Comparison of ENCODE assay signal across 8 cellular contexts in genomic region chr3:37945803-37946530, GRCh38. TPM values are rescaled to one million over a fixed set of nuclear protein-coding genes. Genes with fewer than 3 reads are reported as not detected.
DNase-seq lines count a peak whose midpoint lies in the region; ATAC-seq and TF ChIP-seq lines count a peak whose summit lies in the region.

No MANE protein-coding gene starts in this region.

- no peak overlapping the region for H3K27ac Mint-ChIP-seq in CD8-positive, alpha-beta T cell
- no peak overlapping the region for H3K27ac Mint-ChIP-seq in activated naive CD4-positive, alpha-beta T cell treated with anti-CD3 and anti-CD28 coated beads, Interleukin-2, amount 10 ng/mL, durations not matched to agents 7 days and 5 days

- WGBS in thyroid gland, 2 donors = 32 to 35% methylated on average over 8 of the region's 8 CpGs

- no peaks in the 10 kb centered on the region for H3K27me3 Mint-ChIP-seq in CD8-positive, alpha-beta T cell (ENCODE audit: low read depth)
- no peaks in the 10 kb centered on the region for H3K27me3 Mint-ChIP-seq in activated naive CD4-positive, alpha-beta T cell treated with anti-CD3 and anti-CD28 coated beads, Interleukin-2, amount 10 ng/mL, durations not matched to agents 7 days and 5 days

- DNase-seq in HT1080 (ENCODE audit: low read depth) (peak; percentile 46), caudate nucleus (lab: John Stamatoyannopoulos, UW) (peak in 1 of 61 donors; percentile 26), left lobe of liver (ENCODE audit: low spot score) (peak; percentile 48), thyroid gland (peak; percentile 66 to 79), NCI-H1417 treated with DMSO at 0.1 percent for 48 hours (lab: John Stamatoyannopoulos, UW) (no peak)
- no peak for DNase-seq in activated naive CD4-positive, alpha-beta T cell treated with Interleukin-2 at 50 U/mL for 16 hours
- no peak for DNase-seq in CD8-positive, alpha-beta T cell
- DNase-seq in activated naive CD4-positive, alpha-beta T cell treated with anti-CD3 and anti-CD28 coated beads, Interleukin-2, amount 10 ng/mL, durations not matched to agents 7 days and 5 days = no peak

- ATAC-seq in left lobe of liver = peak; percentile 54
- ATAC-seq in CD8-positive, alpha-beta T cell = no peak

- POLR2A ChIA-PET in CD8-positive, alpha-beta T cell (lab: Charles Lee) = no interaction called here

- H3K9me3 Mint-ChIP-seq in CD8-positive, alpha-beta T cell = no peaks in the 10 kb centered on the region
- H3K9me3 Mint-ChIP-seq in activated naive CD4-positive, alpha-beta T cell treated with anti-CD3 and anti-CD28 coated beads, Interleukin-2, amount 10 ng/mL, durations not matched to agents 7 days and 5 days = no peaks in the 10 kb centered on the region

- H3K4me1 Mint-ChIP-seq in CD8-positive, alpha-beta T cell (ENCODE audit: low read depth) = no peaks in the 10 kb centered on the region
- peaks cover 2% of the 10 kb centered on the region for H3K4me1 Mint-ChIP-seq in activated naive CD4-positive, alpha-beta T cell treated with anti-CD3 and anti-CD28 coated beads, Interleukin-2, amount 10 ng/mL, durations not matched to agents 7 days and 5 days

- H3K4me3 Mint-ChIP-seq in CD8-positive, alpha-beta T cell = no peak overlapping the region
- no peak overlapping the region for H3K4me3 Mint-ChIP-seq in activated naive CD4-positive, alpha-beta T cell treated with anti-CD3 and anti-CD28 coated beads, Interleukin-2, amount 10 ng/mL, durations not matched to agents 7 days and 5 days

- H3K27me3 ChIP-seq in thyroid gland = no peaks in the 10 kb centered on the region
- H3K27me3 ChIP-seq in CD8-positive, alpha-beta T cell (ENCODE audit: insufficient read depth, low read length) = no peaks in the 10 kb centered on the region

- no peak overlapping the region for H3K4me3 ChIP-seq in thyroid gland (replicated peaks in 1 of 3)
- H3K4me3 ChIP-seq in CD8-positive, alpha-beta T cell (ENCODE audit: low read depth, low read length) = no peak overlapping the region

- no peak for TF ChIP-seq POLR2A in thyroid gland (IDR thresholded peaks at IDR 0.05)

- CTCF ChIA-PET in CD8-positive, alpha-beta T cell (lab: Charles Lee) = interaction anchor here (1.0 kb wide), 2 partner anchors 13 to 28 kb away, joined by 3 read pairs; no protein-coding TSS in a partner anchor
- CTCF ChIA-PET in activated naive CD4-positive, alpha-beta T cell treated with anti-CD3 and anti-CD28 coated beads, Interleukin-2, amount 10 ng/mL, durations not matched to agents 7 days and 5 days (lab: Charles Lee) = interaction anchor here (1.9 kb wide), 1 partner anchor 22 kb away, joined by 5 read pairs; no protein-coding TSS in a partner anchor

- no peaks in the 10 kb centered on the region for H3K36me3 Mint-ChIP-seq in CD8-positive, alpha-beta T cell
- no peaks in the 10 kb centered on the region for H3K36me3 Mint-ChIP-seq in activated naive CD4-positive, alpha-beta T cell treated with anti-CD3 and anti-CD28 coated beads, Interleukin-2, amount 10 ng/mL, durations not matched to agents 7 days and 5 days

- intact Hi-C loops in thyroid gland (cut with DNase I) = no loop called here
- intact Hi-C loops in CD8-positive, alpha-beta T cell (cut with DNase I, micrococcal nuclease) = no loop called here

- H3K27ac ChIP-seq in caudate nucleus (ENCODE audit: low read depth, low read length) (peak overlapping the region; percentile 64), thyroid gland (peak overlapping the region; percentile 71 to 81 (median 71))
- H3K27ac ChIP-seq in CD8-positive, alpha-beta T cell (ENCODE audit: low read depth, low read length) = no peak overlapping the region

- H3K9me3 ChIP-seq in thyroid gland = no peaks in the 10 kb centered on the region
- no peaks in the 10 kb centered on the region for H3K9me3 ChIP-seq in CD8-positive, alpha-beta T cell (ENCODE audit: low read length)

- no peaks in the 10 kb centered on the region for H3K36me3 ChIP-seq in thyroid gland
- no peaks in the 10 kb centered on the region for H3K36me3 ChIP-seq in CD8-positive, alpha-beta T cell (ENCODE audit: insufficient read depth, low read length)

- peaks cover 42% of the 10 kb centered on the region in 2 donors for H3K4me1 ChIP-seq in thyroid gland
- no peaks in the 10 kb centered on the region for H3K4me1 ChIP-seq in CD8-positive, alpha-beta T cell (ENCODE audit: insufficient read depth, low read length)

- no peak for TF ChIP-seq CTCF in thyroid gland (IDR thresholded peaks at IDR 0.05)
- TF ChIP-seq CTCF in CD8-positive, alpha-beta T cell (IDR thresholded peaks at IDR 0.05) = no peak

RNA-seq across cellular contexts. Expression of gene VILL, which starts 44.6 kb away (rescaled TPM):
- total RNA-seq in HT1080 (2014; rRNA removed; shearing (Covaris generic)) = 1.0 and 1.1 TPM in 2 replicates
- 1.1 and 1.2 TPM in 2 replicates for polyA plus RNA-seq in HT1080 (2015; cell fraction: cytosol; rRNA removed)
- polyA plus RNA-seq in HT1080 (2015; cell fraction: nucleus; rRNA removed) = 4.0 and 4.3 TPM in 2 replicates
- total RNA-seq in left lobe of liver = 0.48 TPM
- total RNA-seq in thyroid gland = 10 to 100 TPM in 2 of 4 donors, 1 to 10 TPM in 2; 5.5 to 13.0 (median 9.5) TPM
- 10 to 100 TPM; 19.0 to 19.6 TPM for total RNA-seq in CD8-positive, alpha-beta T cell

Comparison
In these comparisons a context has a peak if more than half of its experiments do, and no peak if none do; other contexts are left out.
1. DNase-seq: peak in HT1080 (single experiment), left lobe of liver (single experiment) and thyroid gland (2 of 2); none in activated naive CD4-positive, alpha-beta T cell treated with Interleukin-2 at 50 U/mL for 16 hours (single experiment), CD8-positive, alpha-beta T cell (0 of 7), activated naive CD4-positive, alpha-beta T cell treated with anti-CD3 and anti-CD28 coated beads, Interleukin-2, amount 10 ng/mL, durations not matched to agents 7 days and 5 days (single experiment) and NCI-H1417 treated with DMSO at 0.1 percent for 48 hours (single experiment).